ENCODE assay signal across 10 cellular contexts in genomic region chr1:15386128-15386824, GRCh38. TPM values are rescaled to one million over a fixed set of nuclear protein-coding genes. Genes with fewer than 3 reads are reported as not detected.
DNase-seq lines count a peak whose midpoint lies in the region; ATAC-seq and FAIRE-seq lines count a peak whose summit lies in the region.
"Had no signal": no experiment of that assay in that cellular context is flagged by ENCODE, and none has a peak within 500 bp of the region (broad histone marks: within the 10 kb centered on the region; RNA-seq: fewer than 3 reads in every experiment).

No MANE protein-coding gene starts in this region.

- H3K14ac ChIP-seq in trophoblast cell (ENCODE audit: low read length): no peak overlapping the region

- H4K8ac ChIP-seq in trophoblast cell (ENCODE audit: low read depth, low read length): no peak overlapping the region

- H3K4me1 ChIP-seq in NT2/D1 (ENCODE audit: insufficient read depth, insufficient read length) (peaks cover 12% of the 10 kb centered on the region), trophoblast cell (ENCODE audit: control insufficient read depth in 1 of 2, insufficient read depth in 2 of 2, low read length in 2 of 2) (no peaks in the 10 kb centered on the region)

- H2BK12ac ChIP-seq in trophoblast cell (ENCODE audit: low read length): no peak overlapping the region

- no peak for FAIRE-seq in frontal cortex (lab: Jason Lieb, UNC)

- no peaks in the 10 kb centered on the region for H3K9me3 ChIP-seq in NT2/D1 (ENCODE audit: insufficient read depth, low read length)
- peaks cover 8% of the 10 kb centered on the region for H3K9me3 ChIP-seq in trophoblast cell (ENCODE audit: insufficient read depth, low read depth, low read length)

- H3K79me2 ChIP-seq in trophoblast cell (ENCODE audit: control insufficient read depth, insufficient read depth, low read length, poor library complexity): no peaks in the 10 kb centered on the region

- H4K91ac ChIP-seq in trophoblast cell (ENCODE audit: low read depth, low read length): no peak overlapping the region

- H3K4me3 ChIP-seq in NT2/D1 (ENCODE audit: insufficient read length, low read depth) (no peak overlapping the region), trophoblast cell (ENCODE audit: low read depth, low read length) (no peak overlapping the region)

- no peaks in the 10 kb centered on the region for H3K79me1 ChIP-seq in trophoblast cell (ENCODE audit: low read length)

- ATAC-seq in HG03457 (IDR thresholded peaks at IDR 0.05; ENCODE audit: unreplicated experiment): no peak
- ATAC-seq in GM19351 (IDR thresholded peaks at IDR 0.05; ENCODE audit: unreplicated experiment): no peak

- H3K4me2 ChIP-seq in trophoblast cell (ENCODE audit: low read length): no peak overlapping the region

- WGBS in trophoblast cell (ENCODE audit: extremely low coverage, insufficient coverage, insufficient read length): no CpG with 5 or more reads among the region's 21 CpGs

- no peak overlapping the region for H3K4ac ChIP-seq in trophoblast cell (ENCODE audit: low read depth, low read length)

- H3K36me3 ChIP-seq in NT2/D1 (ENCODE audit: insufficient read depth, insufficient read length, low read length): no peaks in the 10 kb centered on the region
- H3K36me3 ChIP-seq in trophoblast cell (ENCODE audit: control insufficient read depth in 1 of 2, insufficient read depth in 2 of 2, low read length in 2 of 2): no peaks in the 10 kb centered on the region

- no peak overlapping the region for H2AK5ac ChIP-seq in trophoblast cell (ENCODE audit: low read length)

- no peak overlapping the region for H3K18ac ChIP-seq in trophoblast cell (ENCODE audit: low read length)

- H3K27me3 ChIP-seq in NT2/D1 (ENCODE audit: insufficient read depth, insufficient read length) (peaks cover 50% of the 10 kb centered on the region), trophoblast cell (ENCODE audit: insufficient read depth, low read length) (peaks cover 27% of the 10 kb centered on the region)

- H2BK120ac ChIP-seq in trophoblast cell (ENCODE audit: insufficient read depth, low read length, poor library complexity): no peak overlapping the region

- H3K9ac ChIP-seq in NT2/D1 (ENCODE audit: insufficient read length, low read depth) (peak overlapping the region; percentile 6), trophoblast cell (ENCODE audit: low read length) (peak overlapping the region; percentile 12)

- no peak overlapping the region for H4K12ac ChIP-seq in trophoblast cell (ENCODE audit: low read depth, low read length)

- DNase-seq in EH (ENCODE audit: low read depth) (peak; percentile 15), NT2/D1 (ENCODE audit: low read depth, low spot score) (no peak), frontal cortex (ENCODE audit: low spot score in 2 of 2) (peak; percentile 33 to 57), trophoblast cell (no peak), SW 1271 (lab: John Stamatoyannopoulos, UW) (no peak), NCI-H510A treated with DMSO at 0.1 percent for 48 hours (lab: John Stamatoyannopoulos, UW) (no peak)
- DNase-seq: KG1 had no signal

- H3K27ac ChIP-seq in trophoblast cell (ENCODE audit: low read depth, low read length): no peak overlapping the region

- H2AFZ ChIP-seq in trophoblast cell (ENCODE audit: insufficient read depth, low read length, poor library complexity): no peak overlapping the region

- no peak overlapping the region for H2BK5ac ChIP-seq in trophoblast cell (ENCODE audit: low read depth, low read length, poor library complexity)

- no peak overlapping the region for H3K23ac ChIP-seq in trophoblast cell (ENCODE audit: low read length)

RNA-seq across cellular contexts. Expression of gene EFHD2, which starts 23.4 kb away (rescaled TPM):
- total RNA-seq in frontal cortex: 5.3 TPM
- 29.1 and 29.8 TPM in 2 replicates for polyA plus RNA-seq in trophoblast cell (2013)

RNA-seq across cellular contexts. Expression of gene CTRC, which starts 52.0 kb away (rescaled TPM):
- total RNA-seq in frontal cortex: not detected
- 0.14 and 0.15 TPM in 2 replicates for polyA plus RNA-seq in trophoblast cell (2013)
- total RNA-seq: Daoy had no signal

Comparison
In these comparisons a context has a peak if more than half of its experiments do, and no peak if none do; other contexts are left out.
1. DNase-seq: peak in EH (single experiment) and frontal cortex (2 of 2); none in NT2/D1 (single experiment), trophoblast cell (0 of 2), SW 1271 (0 of 2) and NCI-H510A treated with DMSO at 0.1 percent for 48 hours (single experiment).